18 cellular contexts compared by ENCODE assay signal in the genomic region with DNA sequence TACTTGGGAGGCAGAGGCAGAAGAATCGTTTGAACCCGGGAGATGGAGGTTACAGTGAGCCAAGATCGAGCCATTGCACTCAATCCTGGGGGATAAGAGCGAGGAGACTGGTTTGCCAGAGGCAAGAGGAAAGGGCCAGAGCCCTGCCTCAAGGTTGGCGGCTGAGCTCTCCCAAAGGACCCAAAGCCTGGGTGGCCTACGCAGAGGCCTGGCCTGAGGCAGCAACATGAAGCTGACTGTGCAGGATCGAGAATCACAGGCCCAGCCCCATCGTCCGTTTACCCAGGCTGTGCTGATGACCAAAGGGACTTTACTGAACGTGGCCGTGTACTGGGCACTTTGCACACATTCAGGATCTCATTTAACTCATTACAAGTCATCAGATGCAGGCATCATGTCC. TPM values are rescaled to one million over a fixed set of nuclear protein-coding genes. Genes with fewer than 3 reads are reported as not detected.
DNase-seq lines count a peak whose midpoint lies in the region; ATAC-seq and TF ChIP-seq lines count a peak whose summit lies in the region.
"Had no signal": no experiment of that assay in that cellular context is flagged by ENCODE, and none has a peak within 500 bp of the region (broad histone marks: within the 10 kb centered on the region; RNA-seq: fewer than 3 reads in every experiment).

No MANE protein-coding gene starts in this region.

- H3K27me3 Mint-ChIP-seq in T-helper 17 cell = no peaks in the 10 kb centered on the region
- no peaks in the 10 kb centered on the region for H3K27me3 Mint-ChIP-seq in memory B cell

- peaks cover 36 to 46% of the 10 kb centered on the region in 2 donors for H3K36me3 ChIP-seq in ascending aorta
- H3K36me3 ChIP-seq in subcutaneous abdominal adipose tissue (ENCODE audit: control insufficient read depth in 5 of 5, insufficient read depth in 5 of 5, low read length in 5 of 5) = peaks cover 3 to 51% (median 37%) of the 10 kb centered on the region in 5 donors
- H3K36me3 ChIP-seq in sigmoid colon = peaks cover 24 to 64% (median 33%) of the 10 kb centered on the region in 4 donors

- H3K27ac Mint-ChIP-seq in T-helper 17 cell (peak overlapping the region; percentile 37), memory B cell (peak overlapping the region; percentile 67)

- H3K4me1 Mint-ChIP-seq in T-helper 17 cell = peaks cover 20% of the 10 kb centered on the region
- peaks cover 6% of the 10 kb centered on the region for H3K4me1 Mint-ChIP-seq in memory B cell

- DNase-seq in T-helper 17 cell (no peak), ascending aorta (ENCODE audit: low spot score in 2 of 2) (no peak), memory B cell (ENCODE audit: low spot score in 2 of 2) (no peak), mucosa of gallbladder (ENCODE audit: low spot score) (no peak), sigmoid colon (no peak)
- DNase-seq: activated naive CD4-positive, alpha-beta T cell treated with anti-CD3 and anti-CD28 coated beads for 36 hours; anterior cingulate cortex; CD8-positive, alpha-beta T cell; cerebellar nuclear complex; effector CD4-positive, alpha-beta T cell; esophagus squamous epithelium; GOT3; KBM-7; NCI-H146; NCI-H2171; stimulated activated CD4-positive, alpha-beta T cell treated with anti-CD3 and anti-CD28 coated beads, Interleukin-12 subunit alpha, Interleukin-12 subunit beta, amount 100 ng/mL, for 4 hours had no signal

- TF ChIP-seq CTCF in ascending aorta (IDR thresholded peaks at IDR 0.05) (no peak), sigmoid colon (IDR thresholded peaks at IDR 0.05) (no peak)

- no peak for TF ChIP-seq POLR2A in sigmoid colon (IDR thresholded peaks at IDR 0.05)

- no peaks in the 10 kb centered on the region for H3K27me3 ChIP-seq in ascending aorta
- H3K27me3 ChIP-seq in subcutaneous abdominal adipose tissue (ENCODE audit: control insufficient read depth in 5 of 5, insufficient read depth in 4 of 5, low read length in 5 of 5) = no peaks in the 10 kb centered on the region
- no peaks in the 10 kb centered on the region for H3K27me3 ChIP-seq in sigmoid colon
- H3K27me3 ChIP-seq: esophagus squamous epithelium had no signal

- peak overlapping the region in 2 of 5 donors; percentile 9 to 33 for H3K9ac ChIP-seq in subcutaneous abdominal adipose tissue (ENCODE audit: low read length in 5 of 5)

- H3K4me1 ChIP-seq in ascending aorta = peaks cover 19 to 41% of the 10 kb centered on the region in 2 donors
- peaks cover 21 to 84% (median 39%) of the 10 kb centered on the region in 5 donors for H3K4me1 ChIP-seq in subcutaneous abdominal adipose tissue (ENCODE audit: control insufficient read depth in 5 of 5, insufficient read depth in 5 of 5, low read length in 5 of 5)
- peaks cover 0 to 35% (median 33%) of the 10 kb centered on the region in 4 donors for H3K4me1 ChIP-seq in sigmoid colon

- H3K9me3 ChIP-seq in T-helper 17 cell (ENCODE audit: control insufficient read depth, low read length, poor library complexity, severe bottlenecking) = no peaks in the 10 kb centered on the region
- H3K9me3 ChIP-seq in ascending aorta = no peaks in the 10 kb centered on the region
- no peaks in the 10 kb centered on the region for H3K9me3 ChIP-seq in subcutaneous abdominal adipose tissue (ENCODE audit: control insufficient read depth in 5 of 5, low read length in 5 of 5)
- no peaks in the 10 kb centered on the region for H3K9me3 ChIP-seq in sigmoid colon
- H3K9me3 ChIP-seq: esophagus squamous epithelium had no signal

- 86 to 91% methylated on average over 11 of the region's 11 CpGs for WGBS in sigmoid colon, 2 donors

- ATAC-seq in T-helper 17 cell = no peak
- no peak for ATAC-seq in memory B cell (ENCODE audit: low read depth)
- ATAC-seq in HG02981 (IDR thresholded peaks at IDR 0.05; ENCODE audit: unreplicated experiment) = no peak
- ATAC-seq: CD8-positive, alpha-beta T cell had no signal

- H3K9me3 Mint-ChIP-seq in memory B cell = no peaks in the 10 kb centered on the region
- H3K9me3 Mint-ChIP-seq: activated naive CD4-positive, alpha-beta T cell treated with anti-CD3 and anti-CD28 coated beads for 36 hours; CD8-positive, alpha-beta T cell had no signal

- TF ChIP-seq EP300 in sigmoid colon (IDR thresholded peaks at IDR 0.05) = no peak

- no peak overlapping the region for H3K4me3 ChIP-seq in ascending aorta
- peak overlapping the region in 1 of 5 donors; percentile 13 for H3K4me3 ChIP-seq in subcutaneous abdominal adipose tissue (ENCODE audit: low read depth in 1 of 5, low read length in 5 of 5)
- H3K4me3 ChIP-seq in sigmoid colon = no peak overlapping the region
- H3K4me3 ChIP-seq: esophagus squamous epithelium had no signal

- intact Hi-C loops in ascending aorta (cut with DNase I) (no loop called here), sigmoid colon (cut with DNase I) (no loop called here)

- H3K27ac ChIP-seq in ascending aorta (peak overlapping the region; percentile 60 to 63), subcutaneous abdominal adipose tissue (ENCODE audit: low read depth, low read length) (peak overlapping the region; percentile 56), sigmoid colon (peak overlapping the region in 1 of 4 donors; percentile 26)

- H3K36me3 Mint-ChIP-seq in T-helper 17 cell (ENCODE audit: low read depth) (no peaks in the 10 kb centered on the region), memory B cell (peaks cover 24% of the 10 kb centered on the region)

- H3K4me3 Mint-ChIP-seq in T-helper 17 cell (no peak overlapping the region), memory B cell (no peak overlapping the region)
- H3K4me3 Mint-ChIP-seq: activated naive CD4-positive, alpha-beta T cell treated with anti-CD3 and anti-CD28 coated beads for 36 hours; CD8-positive, alpha-beta T cell had no signal

RNA-seq across cellular contexts. Expression of a gene that starts 16.5 kb away (rescaled TPM):
- total RNA-seq in T-helper 17 cell (100 to 1,000 TPM; 116 to 117 TPM), ascending aorta (336 TPM), mucosa of gallbladder (140 TPM), sigmoid colon (100 to 1,000 TPM in 1 of 4 donors, 10 to 100 TPM in 3; 62.9 to 112 (median 80.8) TPM)
- polyA plus RNA-seq in sigmoid colon = 10 to 100 TPM; 10.2 to 73.8 (median 13.6) TPM
